In the genomic region with DNA sequence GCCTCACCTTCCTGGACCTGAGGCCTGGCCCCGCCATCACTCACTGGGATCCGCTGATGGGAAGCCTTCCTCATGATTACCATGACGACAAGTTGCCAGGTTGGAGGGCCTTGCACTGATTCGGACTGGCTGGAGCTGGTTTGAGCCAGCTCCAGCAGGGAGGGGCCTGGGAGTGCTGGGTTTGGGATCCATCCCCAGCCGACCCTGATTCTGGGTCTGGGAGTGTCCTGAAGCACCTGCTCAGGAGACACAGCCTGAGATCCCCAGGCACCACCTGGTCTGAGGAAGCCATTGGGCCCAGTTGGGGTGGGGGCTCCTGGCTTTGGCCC, we compare ENCODE assay signal across 21 cellular contexts. TPM values are rescaled to one million over a fixed set of nuclear protein-coding genes. Genes with fewer than 3 reads are reported as not detected.
DNase-seq lines count a peak whose midpoint lies in the region; ATAC-seq, FAIRE-seq and TF ChIP-seq lines count a peak whose summit lies in the region.
"Had no signal": no experiment of that assay in that cellular context is flagged by ENCODE, and none has a peak within 500 bp of the region (broad histone marks: within the 10 kb centered on the region; RNA-seq: fewer than 3 reads in every experiment).

No MANE protein-coding gene starts in this region.

- POLR2A ChIA-PET in H1 (lab: Charles Lee; ENCODE audit: partially characterized antibody), result interaction anchor here (0.9 to 6.5 kb wide), 3 partner anchors 14 to 144 kb away, joined by 3 to 106 read pairs (median 4); a partner anchor contains a TSS

- H2AK5ac ChIP-seq in H1 (ENCODE audit: low read depth, low read length) (no peak overlapping the region), neuronal stem cell (ENCODE audit: low read depth, low read length) (peak overlapping the region; percentile 3)

- no peak overlapping the region for H2BK20ac ChIP-seq in H1 (ENCODE audit: low read length)

- H4K8ac ChIP-seq in H1 (ENCODE audit: extremely low read depth, insufficient read depth, low read length) (no peak overlapping the region), neuronal stem cell (ENCODE audit: low read depth, low read length) (no peak overlapping the region)

- CTCF ChIA-PET in H1 (lab: Charles Lee; ENCODE audit: partially characterized antibody), result interaction anchor here (0.9 to 2.1 kb wide), 2 partner anchors 8 to 12 kb away, joined by 3 to 6 read pairs; no protein-coding TSS in a partner anchor

- no peak overlapping the region for H3K56ac ChIP-seq in H1 (replicated peaks; ENCODE audit: insufficient read length, low read depth, low read length)

- H3K79me2 ChIP-seq in GM23338 (replicated peaks; ENCODE audit: insufficient read depth) (no peaks in the 10 kb centered on the region), H1 (ENCODE audit: control insufficient read depth in 1 of 2, insufficient read depth in 2 of 2, low read length in 2 of 2) (no peaks in the 10 kb centered on the region; a peak in 1 of 4 replicates)

- H3K4me2 ChIP-seq in GM23338 (no peak overlapping the region), H1 (ENCODE audit: insufficient read depth in 1 of 2, low read depth in 2 of 2, low read length in 2 of 2) (no peak overlapping the region), neuronal stem cell (ENCODE audit: insufficient read depth, low read length, poor library complexity, severe bottlenecking) (no peak overlapping the region)
- H3K4me2 ChIP-seq: A549 had no signal

- H3K27me3 Mint-ChIP-seq in GM23338 (ENCODE audit: insufficient read depth, low read depth, poor library complexity), result peaks cover 14% of the 10 kb centered on the region

- H4K91ac ChIP-seq in H1 (replicated peaks; ENCODE audit: insufficient read length, low read length) (no peak overlapping the region), neuronal stem cell (ENCODE audit: low read depth, low read length, poor library complexity) (no peak overlapping the region)

- H3K23ac ChIP-seq in H1 (ENCODE audit: insufficient read length), result no peak overlapping the region
- H3K23ac ChIP-seq in neuronal stem cell (ENCODE audit: low read depth, low read length, poor library complexity), result no peak overlapping the region

- H2BK5ac ChIP-seq in H1 (ENCODE audit: low read depth, low read length) (no peak overlapping the region), neuronal stem cell (ENCODE audit: low read length) (no peak overlapping the region)

- H3K4ac ChIP-seq in H1 (replicated peaks; ENCODE audit: insufficient read length, low read depth, low read length) (no peak overlapping the region), neuronal stem cell (ENCODE audit: low read length) (no peak overlapping the region)

- no peak for TF ChIP-seq EP300 in H1 (IDR thresholded peaks at IDR 0.05; ENCODE audit: borderline replicate concordance in 1 of 2, low read depth in 2 of 2, low read length in 2 of 2)

- no peak for TF ChIP-seq RAD21 in H1 (IDR thresholded peaks at IDR 0.05 in 1 of 2, conservative IDR thresholded peaks at IDR 0.05 in 1 of 2; ENCODE audit: low read depth in 2 of 2, low read length in 2 of 2)

- H2BK120ac ChIP-seq in H1 (replicated peaks; ENCODE audit: low read depth, low read length) (no peak overlapping the region), neuronal stem cell (ENCODE audit: low read depth, low read length) (no peak overlapping the region)

- H4K5ac ChIP-seq in H1 (ENCODE audit: insufficient read length, low read depth, low read length), result no peak overlapping the region

- H3K4me1 Mint-ChIP-seq in GM23338, result peaks cover 16% of the 10 kb centered on the region

- TF ChIP-seq CTCF in GM23338 (conservative IDR thresholded peaks at IDR 0.05; ENCODE audit: low read depth in 2 of 2) (no peak), H1 (IDR thresholded peaks at IDR 0.05; ENCODE audit: control extremely low read depth in 1 of 3, insufficient read depth in 1 of 3, low read depth in 1 of 3, low read length in 3 of 3) (no peak)

- no peak overlapping the region for H3K14ac ChIP-seq in H1 (ENCODE audit: insufficient read length)
- H3K14ac ChIP-seq in neuronal stem cell (ENCODE audit: low read length), result no peak overlapping the region

- H3K36me3 ChIP-seq in GM23338 (ENCODE audit: insufficient read depth) (no peaks in the 10 kb centered on the region), H1 (ENCODE audit: control insufficient read depth in 2 of 4, insufficient read depth in 4 of 4, low read length in 3 of 4) (peaks cover 5 to 18% (median 9%) of the 10 kb centered on the region in 4 experiments; a peak in 6 of 8 replicates), neuronal stem cell (replicated peaks in 1 of 2; ENCODE audit: control insufficient read depth in 2 of 2, insufficient read depth in 2 of 2, low read length in 2 of 2) (peaks cover 19 to 32% of the 10 kb centered on the region in 2 donors)

- H3K23me2 ChIP-seq in H1 (ENCODE audit: low read depth, low read length), result peaks cover 8% of the 10 kb centered on the region; the same call in 1 of the 2 replicates

- no peak overlapping the region for H3K27ac Mint-ChIP-seq in GM23338
- H3K27ac Mint-ChIP-seq: CD4-positive, alpha-beta memory T cell had no signal

- H3K18ac ChIP-seq in H1 (ENCODE audit: extremely low read depth, low read length), result no peak overlapping the region
- no peak overlapping the region for H3K18ac ChIP-seq in neuronal stem cell (ENCODE audit: low read length)

- H3K36me3 Mint-ChIP-seq in GM23338 (ENCODE audit: low read depth), result peaks cover 21% of the 10 kb centered on the region

- no peak for TF ChIP-seq POLR2A in H1 (IDR thresholded peaks at IDR 0.05; ENCODE audit: control extremely low read depth in 1 of 2, low read depth in 2 of 2, low read length in 2 of 2)

- no peak overlapping the region for H2BK12ac ChIP-seq in H1 (ENCODE audit: low read depth, low read length)
- H2BK12ac ChIP-seq in neuronal stem cell (ENCODE audit: low read length), result no peak overlapping the region

- H3K9me3 Mint-ChIP-seq in GM23338, result no peaks in the 10 kb centered on the region

- no peak overlapping the region for H2AFZ ChIP-seq in GM23338
- no peak overlapping the region for H2AFZ ChIP-seq in H1 (ENCODE audit: low read length)
- peak overlapping the region; percentile 44 for H2AFZ ChIP-seq in neuronal stem cell (ENCODE audit: low read length)
- H2AFZ ChIP-seq: GM23248 had no signal

- H3K27ac ChIP-seq in GM23338 (ENCODE audit: low read depth) (no peak overlapping the region), H1 (ENCODE audit: low read depth, low read length) (no peak overlapping the region), neuronal stem cell (replicated peaks; ENCODE audit: low read length) (no peak overlapping the region)
- H3K27ac ChIP-seq: A549; BLaER1 treated with 17β-estradiol and CSF1 and Interleukin-3, amounts not matched to agents 10 nM and 100 nM; GM23248; SJCRH30 had no signal

- H4K20me1 ChIP-seq in GM23338 (replicated peaks; ENCODE audit: insufficient read depth), result no peaks in the 10 kb centered on the region; the same call in 1 of the 2 replicates
- H4K20me1 ChIP-seq in H1 (replicated peaks in 1 of 2; ENCODE audit: control insufficient read depth in 1 of 2, insufficient read depth in 2 of 2, low read length in 2 of 2), result peaks cover 7 to 10% of the 10 kb centered on the region in 2 experiments

- H3K4me3 ChIP-seq in GM23338, result no peak overlapping the region
- H3K4me3 ChIP-seq in H1 (ENCODE audit: extremely low read depth in 1 of 4, insufficient read depth in 2 of 4, low read depth in 3 of 4, low read length in 4 of 4), result no peak overlapping the region
- no peak overlapping the region for H3K4me3 ChIP-seq in neuronal stem cell (ENCODE audit: low read length in 2 of 2)
- H3K4me3 ChIP-seq: A549; BLaER1 treated with 17β-estradiol and CSF1 and Interleukin-3, amounts not matched to agents 10 nM and 100 nM; GM23248; MG63; Peyer's patch; SJCRH30 had no signal

- H3F3A ChIP-seq in GM23338 (replicated peaks; ENCODE audit: low read depth), result peaks cover 8% of the 10 kb centered on the region; the same call in 1 of the 2 replicates

- 87% methylated on average over 4 of the region's 5 CpGs; no CpG with 5 or more reads in 1 of the 2 experiments for WGBS in H1 (ENCODE audit: extremely low coverage in 1 of 2, insufficient coverage in 1 of 2, insufficient read length in 1 of 2, insufficient replicate concordance in 2 of 2, low coverage in 1 of 2, low lambda C conversion rate in 2 of 2, missing lambda C conversion rate in 1 of 2), 2 experiments
- no CpG with 5 or more reads among the region's 5 CpGs for whole genome bisulfite sequencing in neuronal stem cell (ENCODE audit: extremely low coverage in 2 of 2, insufficient read length in 2 of 2, insufficient replicate concordance in 1 of 2), 2 donors

- no peaks in the 10 kb centered on the region; the same call in 1 of the 2 replicates for H3K79me1 ChIP-seq in H1 (ENCODE audit: low read depth, low read length)
- peaks cover 3% of the 10 kb centered on the region for H3K79me1 ChIP-seq in neuronal stem cell (ENCODE audit: low read depth, low read length)

- H2BK15ac ChIP-seq in H1 (ENCODE audit: low read length) (no peak overlapping the region), neuronal stem cell (ENCODE audit: low read length) (no peak overlapping the region)

- no peak overlapping the region for H3K9ac ChIP-seq in H1 (replicated peaks in 1 of 4; ENCODE audit: extremely low read depth in 1 of 4, low read depth in 3 of 4, low read length in 3 of 4)
- no peak overlapping the region for H3K9ac ChIP-seq in neuronal stem cell (ENCODE audit: low read depth, low read length, poor library complexity)
- H3K9ac ChIP-seq: BLaER1 treated with 17β-estradiol and CSF1 and Interleukin-3, amounts not matched to agents 10 nM and 100 nM; GM23248 had no signal

- no peaks in the 10 kb centered on the region for H3K9me2 ChIP-seq in GM23338 (ENCODE audit: insufficient read depth)

- peaks cover 10% of the 10 kb centered on the region for H3K4me1 ChIP-seq in GM23338 (ENCODE audit: insufficient read depth)
- H3K4me1 ChIP-seq in H1 (replicated peaks in 1 of 4; ENCODE audit: control insufficient read depth in 3 of 4, insufficient read depth in 4 of 4, low read length in 3 of 4), result peaks cover 0 to 11% (median 7%) of the 10 kb centered on the region in 4 experiments; a peak in 5 of 7 replicates
- peaks cover 17 to 20% of the 10 kb centered on the region in 2 donors for H3K4me1 ChIP-seq in neuronal stem cell (ENCODE audit: control insufficient read depth in 2 of 2, insufficient read depth in 1 of 2, low read depth in 1 of 2, low read length in 2 of 2)

- H3K27me3 ChIP-seq in GM23338 (ENCODE audit: insufficient read depth) (peaks cover 4% of the 10 kb centered on the region), H1 (replicated peaks in 1 of 4; ENCODE audit: control insufficient read depth in 3 of 4, extremely low read depth in 1 of 4, insufficient read depth in 3 of 4, low read length in 3 of 4) (peaks cover 0 to 11% (median 4%) of the 10 kb centered on the region in 4 experiments; a peak in 4 of 7 replicates), neuronal stem cell (ENCODE audit: control insufficient read depth in 3 of 3, insufficient read depth in 3 of 3, low read depth in 1 of 3, low read length in 3 of 3) (peaks cover under 1 to 17% (median 3%) of the 10 kb centered on the region in 3 experiments)
- H3K27me3 ChIP-seq: Peyer's patch, SJCRH30 had no signal

- ATAC-seq in GM23338 (no peak; the same call in 2 of the 3 replicates), GM21447 (IDR thresholded peaks at IDR 0.05; ENCODE audit: unreplicated experiment) (no peak), GM21526 (IDR thresholded peaks at IDR 0.05; ENCODE audit: low FRiP score, unreplicated experiment) (no peak)
- ATAC-seq: A549 had no signal

- no peak for FAIRE-seq in H1 (lab: Jason Lieb, UNC)
- FAIRE-seq: A549 had no signal

- H3K9me3 ChIP-seq in H1 (ENCODE audit: insufficient read depth in 2 of 2, low read depth in 1 of 2, low read length in 1 of 2) (peaks cover 5 to 8% of the 10 kb centered on the region in 2 experiments; a peak in 2 of 4 replicates), neuronal stem cell (replicated peaks in 1 of 2; ENCODE audit: control insufficient read depth in 2 of 2, insufficient read depth in 1 of 2, low read depth in 1 of 2, low read length in 2 of 2) (peaks cover 6 to 7% of the 10 kb centered on the region in 2 donors)
- H3K9me3 ChIP-seq: A549, SJCRH30 had no signal

- H3K4me3 Mint-ChIP-seq in GM23338, result no peak overlapping the region
- H3K4me3 Mint-ChIP-seq: CD4-positive, alpha-beta memory T cell had no signal

- DNase-seq in NCI-H748 (lab: John Stamatoyannopoulos, UW; ENCODE audit: unreplicated experiment), result peak; percentile 5
- DNase-seq in NCI-H748 treated with DMSO at 0.1 percent for 48 hours (lab: John Stamatoyannopoulos, UW), result no peak
- DNase-seq in GM23338 (ENCODE audit: low spot score), result peak; percentile 62
- no peak for DNase-seq in H1 (ENCODE audit: low read depth in 1 of 2, low spot score in 2 of 2)
- DNase-seq in neuronal stem cell (ENCODE audit: low spot score), result no peak
- DNase-seq in AG20443 (ENCODE audit: low spot score), result no peak
- DNase-seq: CD4-positive, alpha-beta memory T cell; EL; GM23248; MG63; NCI-H1694 treated with DMSO at 0.1 percent for 48 hours; NCI-H2081 treated with DMSO at 0.1 percent for 48 hours; NCI-H226; NCI-H510A treated with DMSO at 0.1 percent for 48 hours; NCI-H82; Peyer's patch; SJCRH30 had no signal

RNA-seq across cellular contexts. Expression of a gene that starts 5.9 kb away (rescaled TPM):
- total RNA-seq in GM23338 (2014; rRNA removed; shearing (Covaris generic)), result 13.0 and 23.0 TPM in 2 replicates
- polyA plus RNA-seq in GM23338 (2016; fragmentation: Nextera tagmentation; extraction: Ambion mirVana) (4.2 and 5.2 TPM in 2 replicates), H1 (2011; rRNA removed) (2.9 and 6.3 TPM in 2 replicates)
- 6.8 and 7.9 TPM in 2 replicates for total RNA-seq in H1 (2021; fragmentation: NEBNext Ultra II Directional; extraction: Animal tissue kit (Norgen Biotek cat#: 25700))
- 4.8 TPM for polyA plus RNA-seq in H1 (2011; cell fraction: cytosol; rRNA removed)
- 33.8 TPM for polyA plus RNA-seq in H1 (2011; cell fraction: nucleus; rRNA removed)
- 4.5 to 6.4 TPM (median 5.6 TPM) in 4 replicates for polyA plus RNA-seq in H1 (2012, experiment 1 of 2)
- polyA plus RNA-seq in H1 (2012, experiment 2 of 2), result 2.6 TPM
- 5.0 TPM for polyA plus RNA-seq in H1 (2013, experiment 1 of 2)
- polyA plus RNA-seq in H1 (2013, experiment 2 of 2), result 3.4 TPM
- polyA minus RNA-seq in H1 (2011; rRNA and poly(A)+ RNA removed), result 2.0 and 2.1 TPM in 2 replicates
- 5.7 TPM for polyA minus RNA-seq in H1 (2011; cell fraction: cytosol; rRNA and poly(A)+ RNA removed)
- polyA minus RNA-seq in H1 (2011; cell fraction: nucleus; rRNA and poly(A)+ RNA removed), result 11.1 TPM
- polyA plus RNA-seq in neuronal stem cell (2013, experiment 1 of 2), result 3.1 TPM
- polyA plus RNA-seq in neuronal stem cell (2013, experiment 2 of 2), result 2.9 TPM

RNA-seq across cellular contexts. Expression of a gene that starts 18.1 kb away (rescaled TPM):
- total RNA-seq in GM23338 (2014; rRNA removed; shearing (Covaris generic)), result 116 and 117 TPM in 2 replicates
- 216 and 220 TPM in 2 replicates for polyA plus RNA-seq in GM23338 (2016; fragmentation: Nextera tagmentation; extraction: Ambion mirVana)
- 268 and 272 TPM in 2 replicates for total RNA-seq in H1 (2021; fragmentation: NEBNext Ultra II Directional; extraction: Animal tissue kit (Norgen Biotek cat#: 25700))
- polyA plus RNA-seq in H1 (2011; rRNA removed), result 148 and 162 TPM in 2 replicates
- 142 TPM for polyA plus RNA-seq in H1 (2011; cell fraction: cytosol; rRNA removed)
- 143 TPM for polyA plus RNA-seq in H1 (2011; cell fraction: nucleus; rRNA removed)
- 186 to 197 TPM (median 190 TPM) in 4 replicates for polyA plus RNA-seq in H1 (2012, experiment 1 of 2)
- 278 TPM for polyA plus RNA-seq in H1 (2012, experiment 2 of 2)
- 202 TPM for polyA plus RNA-seq in H1 (2013, experiment 1 of 2)
- 204 TPM for polyA plus RNA-seq in H1 (2013, experiment 2 of 2)
- 87.2 and 89.0 TPM in 2 replicates for polyA minus RNA-seq in H1 (2011; rRNA and poly(A)+ RNA removed)
- 84.7 TPM for polyA minus RNA-seq in H1 (2011; cell fraction: cytosol; rRNA and poly(A)+ RNA removed)
- 99.4 TPM for polyA minus RNA-seq in H1 (2011; cell fraction: nucleus; rRNA and poly(A)+ RNA removed)
- polyA plus RNA-seq in neuronal stem cell (2013, experiment 1 of 2), result 253 TPM
- 258 TPM for polyA plus RNA-seq in neuronal stem cell (2013, experiment 2 of 2)

RNA-seq across cellular contexts. Expression of a gene that starts 24.1 kb away (rescaled TPM):
- total RNA-seq in GM23338 (2014; rRNA removed; shearing (Covaris generic)), result 97.3 and 98.8 TPM in 2 replicates
- polyA plus RNA-seq in GM23338 (2016; fragmentation: Nextera tagmentation; extraction: Ambion mirVana), result 54.1 and 58.5 TPM in 2 replicates
- 45.9 and 52.3 TPM in 2 replicates for total RNA-seq in H1 (2021; fragmentation: NEBNext Ultra II Directional; extraction: Animal tissue kit (Norgen Biotek cat#: 25700))
- polyA plus RNA-seq in H1 (2011; rRNA removed), result 43.1 and 66.0 TPM in 2 replicates
- polyA plus RNA-seq in H1 (2011; cell fraction: cytosol; rRNA removed), result 60.3 TPM
- polyA plus RNA-seq in H1 (2011; cell fraction: nucleus; rRNA removed), result 46.0 TPM
- 31.8 to 57.4 TPM (median 53.2 TPM) in 4 replicates for polyA plus RNA-seq in H1 (2012, experiment 1 of 2)
- polyA plus RNA-seq in H1 (2012, experiment 2 of 2), result 37.5 TPM
- 25.0 TPM for polyA plus RNA-seq in H1 (2013, experiment 1 of 2)
- 26.0 TPM for polyA plus RNA-seq in H1 (2013, experiment 2 of 2)
- 10.2 and 10.8 TPM in 2 replicates for polyA minus RNA-seq in H1 (2011; rRNA and poly(A)+ RNA removed)
- polyA minus RNA-seq in H1 (2011; cell fraction: cytosol; rRNA and poly(A)+ RNA removed), result 31.2 TPM
- 19.7 TPM for polyA minus RNA-seq in H1 (2011; cell fraction: nucleus; rRNA and poly(A)+ RNA removed)
- 32.4 TPM for polyA plus RNA-seq in neuronal stem cell (2013, experiment 1 of 2)
- polyA plus RNA-seq in neuronal stem cell (2013, experiment 2 of 2), result 29.6 TPM

RNA-seq across cellular contexts. Expression of a gene that starts 24.1 kb away (rescaled TPM):
- 9.2 and 23.3 TPM in 2 replicates for total RNA-seq in GM23338 (2014; rRNA removed; shearing (Covaris generic))
- polyA plus RNA-seq in GM23338 (2016; fragmentation: Nextera tagmentation; extraction: Ambion mirVana) (39.1 and 41.0 TPM in 2 replicates), H1 (2011; rRNA removed) (51.2 and 73.3 TPM in 2 replicates)
- total RNA-seq in H1 (2021; fragmentation: NEBNext Ultra II Directional; extraction: Animal tissue kit (Norgen Biotek cat#: 25700)), result 25.2 and 26.2 TPM in 2 replicates
- polyA plus RNA-seq in H1 (2011; cell fraction: cytosol; rRNA removed), result 45.7 TPM
- 73.3 TPM for polyA plus RNA-seq in H1 (2011; cell fraction: nucleus; rRNA removed)
- polyA plus RNA-seq in H1 (2012, experiment 1 of 2), result 21.7 to 30.2 TPM (median 28.6 TPM) in 4 replicates
- polyA plus RNA-seq in H1 (2012, experiment 2 of 2), result 17.9 TPM
- polyA plus RNA-seq in H1 (2013, experiment 1 of 2), result 22.1 TPM
- polyA plus RNA-seq in H1 (2013, experiment 2 of 2), result 23.7 TPM
- polyA minus RNA-seq in H1 (2011; rRNA and poly(A)+ RNA removed), result 9.9 and 10.5 TPM in 2 replicates
- polyA minus RNA-seq in H1 (2011; cell fraction: cytosol; rRNA and poly(A)+ RNA removed), result 9.3 TPM
- 13.4 TPM for polyA minus RNA-seq in H1 (2011; cell fraction: nucleus; rRNA and poly(A)+ RNA removed)
- 14.7 TPM for polyA plus RNA-seq in neuronal stem cell (2013, experiment 1 of 2)
- 13.2 TPM for polyA plus RNA-seq in neuronal stem cell (2013, experiment 2 of 2)

Comparison
In these comparisons a context has a peak if more than half of its experiments do, and no peak if none do; other contexts are left out.
1. DNase-seq: peak in NCI-H748 (single experiment) and GM23338 (single experiment); none in NCI-H748 treated with DMSO at 0.1 percent for 48 hours (single experiment), H1 (0 of 2), neuronal stem cell (single experiment) and AG20443 (single experiment).